25 cellular contexts compared by ENCODE assay signal in the genomic region with DNA sequence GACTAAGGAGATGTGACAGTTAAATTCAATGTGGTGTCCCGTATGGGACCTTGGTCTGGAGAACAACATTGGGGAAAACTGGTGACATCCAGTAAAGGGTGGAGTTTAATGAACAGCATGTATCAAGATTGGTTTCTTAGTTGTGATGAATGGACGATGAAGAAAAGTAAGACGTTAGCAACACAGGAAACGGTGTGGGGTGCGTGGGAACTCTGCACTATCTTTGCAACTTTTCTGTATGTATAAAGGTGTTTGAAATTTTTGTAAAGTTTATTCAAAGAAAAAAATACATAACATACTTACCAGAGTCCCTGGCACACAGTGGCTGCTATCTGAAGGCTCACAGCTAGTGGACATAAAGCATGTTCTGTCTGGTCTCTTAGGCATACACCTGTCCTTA. TPM values are rescaled to one million over a fixed set of nuclear protein-coding genes. Genes with fewer than 3 reads are reported as not detected.
"Had no signal": no experiment of that assay in that cellular context is flagged by ENCODE, and none has a peak within 500 bp of the region (broad histone marks: within the 10 kb centered on the region; RNA-seq: fewer than 3 reads in every experiment).

No MANE protein-coding gene starts in this region.

- H3K4me3 Mint-ChIP-seq: mesothelial cell of epicardium had no signal

- H3K4me3 ChIP-seq: coronary artery, dorsolateral prefrontal cortex, esophagus muscularis mucosa, gastroesophageal sphincter, heart left ventricle, hepatocyte, left lung, lower lobe of right lung, mucosa of descending colon had no signal

- DNase-seq: dermis blood vessel endothelial cell; dorsolateral prefrontal cortex; effector CD4-positive, alpha-beta T cell; effector memory CD4-positive, alpha-beta T cell; foreskin keratinocyte; heart left ventricle; hypothalamus; left cardiac atrium; left lung; left ventricle myocardium superior; lower lobe of right lung; mesenchymal stem cell; mucosa of descending colon had no signal

- H3K36me3 Mint-ChIP-seq: mesothelial cell of epicardium had no signal

- FAIRE-seq: colon, endothelial cell of umbilical vein, frontal cortex, islet of Langerhans, keratinocyte had no signal

- H3K9me3 Mint-ChIP-seq: mesothelial cell of epicardium had no signal

- H3K27ac Mint-ChIP-seq: mesothelial cell of epicardium had no signal

- H3K27ac ChIP-seq: coronary artery, dorsolateral prefrontal cortex, esophagus muscularis mucosa, foreskin keratinocyte, gastroesophageal sphincter, heart left ventricle, hepatocyte, left lung, lower lobe of right lung had no signal

RNA-seq across cellular contexts. Expression of gene C3orf20, which starts 29.5 kb away (rescaled TPM):
- polyA plus RNA-seq: endothelial cell of umbilical vein, esophagus, fibroblast of lung, foreskin keratinocyte, heart left ventricle, hepatocyte, keratinocyte had no signal
